In the genomic region with DNA sequence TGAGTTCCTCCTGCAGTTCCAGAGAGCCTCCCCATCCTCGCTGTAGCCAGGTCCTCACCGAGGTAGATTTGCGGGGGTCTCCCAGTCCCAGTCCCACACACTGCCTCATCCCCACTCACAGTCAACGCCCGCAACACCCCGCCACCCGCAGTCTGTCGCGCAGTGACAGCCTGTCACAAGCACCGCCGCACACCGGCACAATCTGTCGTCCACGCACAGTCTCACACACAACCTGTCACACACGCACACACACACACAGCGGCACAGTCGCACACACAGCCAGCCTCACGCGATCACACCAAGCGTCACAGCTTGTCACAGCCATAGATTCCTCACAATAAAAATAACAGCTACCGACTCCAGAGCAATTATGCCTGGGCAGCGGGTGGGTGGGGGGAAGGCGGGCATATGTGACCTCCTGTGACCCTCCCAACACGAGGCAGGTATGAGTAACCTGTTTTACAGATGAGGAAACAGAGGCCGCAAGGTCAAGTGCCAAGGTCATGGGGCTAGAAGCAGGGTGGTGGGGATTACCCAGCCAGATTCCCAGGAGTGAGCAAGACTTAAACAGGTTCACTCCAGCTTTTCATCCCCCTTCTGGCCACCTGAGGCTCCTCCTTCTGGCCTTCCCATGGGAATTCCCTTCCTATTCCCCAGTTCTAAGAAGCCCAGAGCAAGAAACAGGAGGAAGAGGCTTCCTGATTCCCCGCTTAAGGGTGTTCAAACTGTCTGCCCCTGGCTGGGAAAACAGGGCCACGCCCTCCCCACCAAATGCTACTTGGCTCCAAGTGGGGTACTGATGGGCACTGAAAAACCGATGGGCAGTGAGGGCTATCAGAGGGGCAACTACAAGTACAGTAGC, we compare ENCODE assay signal across 11 cellular contexts. TPM values are rescaled to one million over a fixed set of nuclear protein-coding genes. Genes with fewer than 3 reads are reported as not detected.
DNase-seq lines count a peak whose midpoint lies in the region; TF ChIP-seq lines count a peak whose summit lies in the region.
"Had no signal": no experiment of that assay in that cellular context is flagged by ENCODE, and none has a peak within 500 bp of the region (broad histone marks: within the 10 kb centered on the region; RNA-seq: fewer than 3 reads in every experiment).

No MANE protein-coding gene starts in this region.

- no peak overlapping the region for H3K4me2 ChIP-seq in neuronal stem cell (ENCODE audit: insufficient read depth, low read length, poor library complexity, severe bottlenecking)

- H3K27me3 ChIP-seq in neuronal stem cell (ENCODE audit: control insufficient read depth in 3 of 3, insufficient read depth in 3 of 3, low read depth in 1 of 3, low read length in 3 of 3) = peaks cover 53 to 99% (median 93%) of the 10 kb centered on the region in 3 experiments
- H3K27me3 ChIP-seq in BE2C = no peaks in the 10 kb centered on the region

- H3K27ac ChIP-seq in 22Rv1 (peak overlapping the region; percentile 99), coronary artery (peak overlapping the region; percentile 47 to 89), neuronal stem cell (replicated peaks; ENCODE audit: low read length) (no peak overlapping the region)

- H3K9me3 ChIP-seq in neuronal stem cell (replicated peaks in 1 of 2; ENCODE audit: control insufficient read depth in 2 of 2, insufficient read depth in 1 of 2, low read depth in 1 of 2, low read length in 2 of 2) = peaks cover 7 to 16% of the 10 kb centered on the region in 2 donors
- H3K9me3 ChIP-seq in BE2C = no peaks in the 10 kb centered on the region

- no peak overlapping the region for H2BK15ac ChIP-seq in neuronal stem cell (ENCODE audit: low read length)

- H2BK120ac ChIP-seq in neuronal stem cell (ENCODE audit: low read depth, low read length) = no peak overlapping the region

- H3K79me1 ChIP-seq in neuronal stem cell (ENCODE audit: low read depth, low read length) = peaks cover 8% of the 10 kb centered on the region

- H3K4me1 ChIP-seq in neuronal stem cell (ENCODE audit: control insufficient read depth in 2 of 2, insufficient read depth in 1 of 2, low read depth in 1 of 2, low read length in 2 of 2) (peaks cover 0 to 3% of the 10 kb centered on the region in 2 donors), BE2C (peaks cover 4% of the 10 kb centered on the region; the same call in 1 of the 2 replicates)

- H3K36me3 ChIP-seq in neuronal stem cell (replicated peaks in 1 of 2; ENCODE audit: control insufficient read depth in 2 of 2, insufficient read depth in 2 of 2, low read length in 2 of 2) = no peaks in the 10 kb centered on the region
- no peaks in the 10 kb centered on the region for H3K36me3 ChIP-seq in BE2C

- H2BK5ac ChIP-seq in neuronal stem cell (ENCODE audit: low read length) = no peak overlapping the region

- WGBS in neuronal stem cell (ENCODE audit: extremely low coverage in 2 of 2, insufficient read length in 2 of 2, insufficient replicate concordance in 1 of 2), 2 donors = no CpG with 5 or more reads among the region's 28 CpGs

- no peak overlapping the region for H3K14ac ChIP-seq in neuronal stem cell (ENCODE audit: low read length)

- TF ChIP-seq CTCF in 22Rv1 (IDR thresholded peaks at IDR 0.05) = no peak
- no peak for TF ChIP-seq CTCF in LNCaP clone FGC (IDR thresholded peaks at IDR 0.05; ENCODE audit: control insufficient read depth, extremely low read depth, insufficient read depth)
- no peak for TF ChIP-seq CTCF in coronary artery (IDR thresholded peaks at IDR 0.05)
- TF ChIP-seq CTCF in BE2C (IDR thresholded peaks at IDR 0.05; ENCODE audit: low read depth, low read length) = no peak
- no peak for TF ChIP-seq CTCF in GM10248 (IDR thresholded peaks at IDR 0.05; ENCODE audit: control extremely low read depth, extremely low read depth, low read depth, missing control alignments)

- H4K91ac ChIP-seq in neuronal stem cell (ENCODE audit: low read depth, low read length, poor library complexity) = no peak overlapping the region

- DNase-seq in LNCaP clone FGC (ENCODE audit: low read depth) (no peak), coronary artery (ENCODE audit: low spot score) (no peak), neuronal stem cell (ENCODE audit: low spot score) (no peak), cortex of kidney (lab: John Stamatoyannopoulos, UW) (no peak), BE2C (no peak), GM10248 (ENCODE audit: extremely low spot score) (no peak)
- no peak for DNase-seq in NK-92 treated with Interleukin-12 subunit alpha and Interleukin-12 subunit beta, amount 100 ng/mL, for 24 hours (lab: John Stamatoyannopoulos, UW)
- DNase-seq: C1 segment of cervical spinal cord, kidney glomerular epithelial cell, NCI-H526 had no signal

- H3K18ac ChIP-seq in neuronal stem cell (ENCODE audit: low read length) = peak overlapping the region; percentile 63

- peak overlapping the region; percentile 46; the same call in 1 of the 2 replicates for H3K4me3 ChIP-seq in LNCaP clone FGC (ENCODE audit: low read depth, low read length)
- peak overlapping the region; percentile 58 for H3K4me3 ChIP-seq in coronary artery
- no peak overlapping the region for H3K4me3 ChIP-seq in neuronal stem cell (ENCODE audit: low read length in 2 of 2)
- no peak overlapping the region for H3K4me3 ChIP-seq in BE2C (ENCODE audit: low read depth, low read length)

- no peak overlapping the region for H2AK5ac ChIP-seq in neuronal stem cell (ENCODE audit: low read depth, low read length)

- peak overlapping the region; percentile 32 for H3K23ac ChIP-seq in neuronal stem cell (ENCODE audit: low read depth, low read length, poor library complexity)

- H2AFZ ChIP-seq in neuronal stem cell (ENCODE audit: low read length) = no peak overlapping the region

- POLR2A ChIA-PET in GM10248 (lab: Yijun Ruan, JAX) = no interaction called here

- H3K4ac ChIP-seq in neuronal stem cell (ENCODE audit: low read length) = no peak overlapping the region

- CTCF ChIA-PET in GM10248 (lab: Yijun Ruan, JAX) = interaction anchor here (0.8 to 1.9 kb wide), 6 partner anchors 35 to 86 kb away, joined by 3 to 9 read pairs (median 3); no protein-coding TSS in a partner anchor

- H4K8ac ChIP-seq in neuronal stem cell (ENCODE audit: low read depth, low read length) = no peak overlapping the region

- H2BK12ac ChIP-seq in neuronal stem cell (ENCODE audit: low read length) = no peak overlapping the region

- peak overlapping the region; percentile 34 for H3K9ac ChIP-seq in neuronal stem cell (ENCODE audit: low read depth, low read length, poor library complexity)

RNA-seq across cellular contexts. Expression of a gene that starts 13.9 kb away (rescaled TPM):
- 0.07 TPM for polyA plus RNA-seq in neuronal stem cell (2013, experiment 1 of 2)
- 0.07 TPM for polyA plus RNA-seq in neuronal stem cell (2013, experiment 2 of 2)
- polyA plus RNA-seq in BE2C (2012; ENCODE audit: insufficient read depth, insufficient read length, low read depth) = 34.1 TPM

RNA-seq across cellular contexts. Expression of a gene that starts 39.8 kb away (rescaled TPM):
- polyA plus RNA-seq in neuronal stem cell (2013, experiment 1 of 2) = 0.03 TPM
- 0.03 TPM for polyA plus RNA-seq in neuronal stem cell (2013, experiment 2 of 2)
- 0.25 TPM for polyA plus RNA-seq in BE2C (2012; ENCODE audit: insufficient read depth, insufficient read length, low read depth)

RNA-seq across cellular contexts. Expression of a gene that starts 52.1 kb away (rescaled TPM):
- 34.0 TPM for polyA plus RNA-seq in neuronal stem cell (2013, experiment 1 of 2)
- polyA plus RNA-seq in neuronal stem cell (2013, experiment 2 of 2) = 31.8 TPM
- 314 TPM for polyA plus RNA-seq in BE2C (2012; ENCODE audit: insufficient read depth, insufficient read length, low read depth)

Comparison
In these comparisons a context has a peak if more than half of its experiments do, and no peak if none do; other contexts are left out.
1. H3K4me3 ChIP-seq: peak in LNCaP clone FGC (single experiment) and coronary artery (single experiment); none in neuronal stem cell (0 of 2) and BE2C (single experiment).